Comparison of ENCODE assay signal across 11 cellular contexts in genomic region chr2:101733257-101733993, GRCh38. TPM values are rescaled to one million over a fixed set of nuclear protein-coding genes. Genes with fewer than 3 reads are reported as not detected.
DNase-seq lines count a peak whose midpoint lies in the region; ATAC-seq and TF ChIP-seq lines count a peak whose summit lies in the region.
"Had no signal": no experiment of that assay in that cellular context is flagged by ENCODE, and none has a peak within 500 bp of the region (broad histone marks: within the 10 kb centered on the region; RNA-seq: fewer than 3 reads in every experiment).

No MANE protein-coding gene starts in this region.

- H3K27ac Mint-ChIP-seq in CD4-positive, alpha-beta memory T cell = peak overlapping the region in 5 of 7 donors; percentile 2 to 82 (median 57)
- peak overlapping the region; percentile 3 for H3K27ac Mint-ChIP-seq in endodermal cell

- no peaks in the 10 kb centered on the region for H3K36me3 ChIP-seq in CD4-positive, alpha-beta memory T cell (ENCODE audit: insufficient read depth, low read length)
- no peaks in the 10 kb centered on the region for H3K36me3 ChIP-seq in endodermal cell (ENCODE audit: control insufficient read depth, insufficient read depth, low read length)
- peaks cover 4% of the 10 kb centered on the region for H3K36me3 ChIP-seq in neutrophil

- CTCF ChIA-PET in CD4-positive, alpha-beta memory T cell (lab: Charles Lee; ENCODE audit: partially characterized antibody) = interaction anchor here (1.1 to 1.3 kb wide), 3 partner anchors 9 to 41 kb away, joined by 3 read pairs; no protein-coding TSS in a partner anchor

- H3K27ac ChIP-seq in CD4-positive, alpha-beta memory T cell (ENCODE audit: low read depth, low read length) = no peak overlapping the region
- peak overlapping the region; percentile 33 for H3K27ac ChIP-seq in endodermal cell (ENCODE audit: low read depth, low read length)
- H3K27ac ChIP-seq in neutrophil = peak overlapping the region; percentile 64

- no peak for DNase-seq in CD4-positive, alpha-beta memory T cell
- DNase-seq in NCI-H69 (lab: John Stamatoyannopoulos, UW) (peak; percentile 11), endodermal cell (no peak), NCI-H1105 (lab: John Stamatoyannopoulos, UW) (no peak)
- DNase-seq in stimulated activated naive CD4-positive, alpha-beta T cell treated with Interleukin-2 at 50 U/mL for 16 hours (lab: John Stamatoyannopoulos, UW) = no peak
- DNase-seq: cortex of kidney; DMS79; NCI-H1105 treated with DMSO at 0.1 percent for 48 hours; NK-92 treated with Interleukin-12 subunit alpha and Interleukin-12 subunit beta, amount 100 ng/mL, for 24 hours had no signal

- 79 to 88% methylated on average over 3 to 4 of the region's 4 CpGs for WGBS in endodermal cell (ENCODE audit: insufficient coverage in 1 of 2, insufficient read length in 1 of 2), 2 experiments

- H3K9me3 ChIP-seq in CD4-positive, alpha-beta memory T cell (ENCODE audit: control insufficient read depth in 1 of 2, low read length in 2 of 2) = no peaks in the 10 kb centered on the region
- H3K9me3 ChIP-seq in endodermal cell (ENCODE audit: control insufficient read depth, low read length) (no peaks in the 10 kb centered on the region), neutrophil (no peaks in the 10 kb centered on the region)

- peaks cover 66 to 92% (median 79%) of the 10 kb centered on the region in 4 donors for H3K4me1 Mint-ChIP-seq in CD4-positive, alpha-beta memory T cell
- H3K4me1 Mint-ChIP-seq in endodermal cell = peaks cover 19% of the 10 kb centered on the region

- H3K27me3 ChIP-seq in CD4-positive, alpha-beta memory T cell (ENCODE audit: insufficient read depth, low read length) = no peaks in the 10 kb centered on the region
- no peaks in the 10 kb centered on the region for H3K27me3 ChIP-seq in endodermal cell (ENCODE audit: control insufficient read depth, insufficient read depth, low read length, poor library complexity, severe bottlenecking)
- no peaks in the 10 kb centered on the region for H3K27me3 ChIP-seq in neutrophil

- no peak for ATAC-seq in HG02763 (IDR thresholded peaks at IDR 0.05; ENCODE audit: unreplicated experiment)

- H3K4me1 ChIP-seq in CD4-positive, alpha-beta memory T cell (ENCODE audit: insufficient read depth, low read length) = peaks cover 89% of the 10 kb centered on the region
- no peaks in the 10 kb centered on the region for H3K4me1 ChIP-seq in endodermal cell (ENCODE audit: control insufficient read depth, insufficient read depth, low read length)
- peaks cover 63 to 87% of the 10 kb centered on the region in 2 experiments for H3K4me1 ChIP-seq in neutrophil (ENCODE audit: control insufficient read depth in 1 of 2, insufficient read depth in 1 of 2, low read depth in 1 of 2, low read length in 1 of 2)

- intact Hi-C loops in CD4-positive, alpha-beta memory T cell (cut with micrococcal nuclease) = no loop called here

- peak overlapping the region in 4 of 8 donors; percentile 1 to 64 (median 8) for H3K4me3 Mint-ChIP-seq in CD4-positive, alpha-beta memory T cell
- no peak overlapping the region for H3K4me3 Mint-ChIP-seq in endodermal cell

- H3K27me3 Mint-ChIP-seq in CD4-positive, alpha-beta memory T cell = no peaks in the 10 kb centered on the region
- H3K27me3 Mint-ChIP-seq in endodermal cell (ENCODE audit: insufficient read depth) = no peaks in the 10 kb centered on the region

- H3K4me3 ChIP-seq in CD4-positive, alpha-beta memory T cell (ENCODE audit: low read length in 2 of 2) = no peak overlapping the region
- H3K4me3 ChIP-seq in endodermal cell (ENCODE audit: low read length) = no peak overlapping the region
- H3K4me3 ChIP-seq in neutrophil (ENCODE audit: low read depth in 1 of 2, low read length in 1 of 2) = no peak overlapping the region

- no peak overlapping the region for H3K9ac ChIP-seq in endodermal cell (ENCODE audit: extremely low read depth, low read length, poor library complexity, severe bottlenecking)

- no peak for TF ChIP-seq CTCF in endodermal cell (conservative IDR thresholded peaks at IDR 0.05)
- no peak for TF ChIP-seq CTCF in neutrophil (IDR thresholded peaks at IDR 0.05)

- POLR2A ChIA-PET in CD4-positive, alpha-beta memory T cell (lab: Charles Lee; ENCODE audit: partially characterized antibody) = interaction anchor here (0.8 to 1.4 kb wide), 2 partner anchors 16 to 19 kb away, joined by 3 to 4 read pairs; no protein-coding TSS in a partner anchor

- H3K36me3 Mint-ChIP-seq in CD4-positive, alpha-beta memory T cell = no peaks in the 10 kb centered on the region
- H3K36me3 Mint-ChIP-seq in endodermal cell (ENCODE audit: low read depth) = no peaks in the 10 kb centered on the region

- no peaks in the 10 kb centered on the region for H3K9me3 Mint-ChIP-seq in CD4-positive, alpha-beta memory T cell
- H3K9me3 Mint-ChIP-seq in endodermal cell = no peaks in the 10 kb centered on the region

RNA-seq across cellular contexts. Expression of gene MAP4K4, which starts 35.9 kb away (rescaled TPM):
- total RNA-seq in CD4-positive, alpha-beta memory T cell = 100 to 1,000 TPM; 105 to 114 TPM
- 10 to 100 TPM in 1 of 2 donors, 1 to 10 TPM in 1; 2.4 to 18.9 TPM for polyA plus RNA-seq in CD4-positive, alpha-beta memory T cell
- total RNA-seq in endodermal cell = 100 to 1,000 TPM; 130 to 142 TPM
- polyA plus RNA-seq in endodermal cell (2013, experiment 1 of 2) = 156 TPM
- polyA plus RNA-seq in endodermal cell (2013, experiment 2 of 2) = 139 TPM
